ENCODE assay signal across 11 cellular contexts in genomic region chr6:158773581-158774449, GRCh38. TPM values are rescaled to one million over a fixed set of nuclear protein-coding genes. Genes with fewer than 3 reads are reported as not detected.
A peak's percentile ranks its signal among the peaks of the same experiment; 100 is the strongest.
DNase-seq lines count a peak whose midpoint lies in the region; ATAC-seq, FAIRE-seq and TF ChIP-seq lines count a peak whose summit lies in the region.
"Had no signal": no experiment of that assay in that cellular context is flagged by ENCODE, and none has a peak within 500 bp of the region (broad histone marks: within the 10 kb centered on the region; RNA-seq: fewer than 3 reads in every experiment).

No MANE protein-coding gene starts in this region.

- H3K9ac ChIP-seq in HepG2 (ENCODE audit: insufficient read depth, low read depth, low read length), result no peak overlapping the region

- H3K4me3 ChIP-seq in HepG2 (replicated peaks in 1 of 3; ENCODE audit: insufficient read depth in 1 of 3, low read depth in 2 of 3, low read length in 3 of 3), result no peak overlapping the region
- no peak overlapping the region for H3K4me3 ChIP-seq in right lobe of liver
- no peak overlapping the region for H3K4me3 ChIP-seq in brain microvascular endothelial cell (ENCODE audit: low read depth, low read length)
- no peak overlapping the region for H3K4me3 ChIP-seq in mesodermal cell (ENCODE audit: extremely low read depth, insufficient read depth, low read length, poor library complexity, severe bottlenecking)
- no peak overlapping the region for H3K4me3 ChIP-seq in foreskin fibroblast (ENCODE audit: low read depth in 1 of 2, low read length in 2 of 2)

- in situ Hi-C loops in HepG2 (cut with HindIII; ENCODE audit: extremely low pct_ligation_motif_present, low pct_unique_long_range_greater_than_20kb) (no loop called here), brain microvascular endothelial cell (cut with HindIII; ENCODE audit: low pct_ligation_motif_present, low sequenced_read_pairs) (no loop called here)

- TF ChIP-seq CTCF in HepG2 (CRISPR knock-in tag; IDR thresholded peaks at IDR 0.05) (no peak), right lobe of liver (IDR thresholded peaks at IDR 0.05) (no peak), brain microvascular endothelial cell (IDR thresholded peaks at IDR 0.05; ENCODE audit: low read depth, low read length, missing control alignments) (no peak), foreskin fibroblast (IDR thresholded peaks at IDR 0.05; ENCODE audit: low read depth, low read length) (no peak)

- H3K27me3 ChIP-seq in HepG2 (ENCODE audit: control insufficient read depth in 1 of 2, insufficient read depth in 2 of 2, low read length in 2 of 2), result no peaks in the 10 kb centered on the region
- no peaks in the 10 kb centered on the region for H3K27me3 ChIP-seq in right lobe of liver
- H3K27me3 ChIP-seq in brain microvascular endothelial cell (replicated peaks), result no peaks in the 10 kb centered on the region

- DNase-seq in HepG2 (ENCODE audit: low spot score) (no peak), right lobe of liver (no peak), brain microvascular endothelial cell (peak; percentile 4), foreskin fibroblast (no peak), HEK293T (ENCODE audit: extremely low spot score) (no peak)
- DNase-seq: C1 segment of cervical spinal cord, T-helper 9 cell had no signal

- ATAC-seq in HepG2 (no peak), right lobe of liver (no peak), GM18511 (IDR thresholded peaks at IDR 0.05; ENCODE audit: unreplicated experiment) (no peak), GM19452 (IDR thresholded peaks at IDR 0.05; ENCODE audit: unreplicated experiment) (no peak)

- H3K36me3 ChIP-seq in HepG2 (replicated peaks in 1 of 2; ENCODE audit: control insufficient read depth in 1 of 2, insufficient read depth in 2 of 2, low read length in 2 of 2), result peaks cover 59 to 89% of the 10 kb centered on the region in 2 experiments
- peaks cover 0 to 86% (median 49%) of the 10 kb centered on the region in 4 donors for H3K36me3 ChIP-seq in right lobe of liver
- H3K36me3 ChIP-seq in brain microvascular endothelial cell (replicated peaks), result peaks cover 71% of the 10 kb centered on the region
- peaks cover 99% of the 10 kb centered on the region for H3K36me3 ChIP-seq in mesodermal cell (ENCODE audit: control insufficient read depth, insufficient read depth, low read length)

- 94% methylated on average over 21 of the region's 21 CpGs for WGBS in HepG2 (ENCODE audit: low lambda C conversion rate)
- WGBS in right lobe of liver (ENCODE audit: insufficient coverage, low coverage, low lambda C conversion rate, missing lambda C conversion rate), result 84% methylated on average over 9 of the region's 21 CpGs
- 83 to 84% methylated on average over 15 to 18 of the region's 21 CpGs for WGBS in mesodermal cell (ENCODE audit: insufficient coverage in 2 of 2), 2 experiments

- TF ChIP-seq EP300 in HepG2 (IDR thresholded peaks at IDR 0.05; ENCODE audit: low read depth in 2 of 2, low read length in 2 of 2) (no peak), HepG2 (CRISPR knock-in tag; IDR thresholded peaks at IDR 0.05; ENCODE audit: borderline replicate concordance) (no peak)

- no peaks in the 10 kb centered on the region for H4K20me1 ChIP-seq in HepG2 (ENCODE audit: insufficient read depth, low read length)

- intact Hi-C loops in HepG2 (cut with micrococcal nuclease; ENCODE audit: unreplicated experiment) (no loop called here), right lobe of liver (cut with DNase I) (no loop called here)

- no TSS peak for BruUV-seq in HepG2 (replicated peaks; lab: Mats Ljungman, UMichigan)

- TF ChIP-seq POLR2A in HepG2 (IDR thresholded peaks at IDR 0.05; ENCODE audit: insufficient read depth in 1 of 2, low read depth in 2 of 2, low read length in 2 of 2) (no peak), right lobe of liver (IDR thresholded peaks at IDR 0.05) (no peak)

- FAIRE-seq in HepG2 (lab: Jason Lieb, UNC), result no peak
- FAIRE-seq: urothelium cell line had no signal

- no peaks in the 10 kb centered on the region for H3K4me1 ChIP-seq in HepG2 (ENCODE audit: insufficient read depth, low read length)
- H3K4me1 ChIP-seq in right lobe of liver, result no peaks in the 10 kb centered on the region
- no peaks in the 10 kb centered on the region for H3K4me1 ChIP-seq in mesodermal cell (ENCODE audit: control insufficient read depth, insufficient read depth, low read length, poor library complexity, severe bottlenecking)

- POLR2A ChIA-PET in HepG2 (lab: Yijun Ruan, JAX), result no interaction called here
- POLR2A ChIA-PET in HEK293T (lab: Yijun Ruan, JAX), result no interaction called here

- H2AFZ ChIP-seq in HepG2 (ENCODE audit: low read length), result no peak overlapping the region

- no peaks in the 10 kb centered on the region for H3K9me3 ChIP-seq in HepG2 (ENCODE audit: low read length)
- H3K9me3 ChIP-seq in right lobe of liver, result no peaks in the 10 kb centered on the region
- no peaks in the 10 kb centered on the region for H3K9me3 ChIP-seq in mesodermal cell (ENCODE audit: control insufficient read depth, low read length)

- H3K27ac ChIP-seq in HepG2 (ENCODE audit: extremely low read length, insufficient read depth, low read length), result no peak overlapping the region
- no peak overlapping the region for H3K27ac ChIP-seq in right lobe of liver
- no peak overlapping the region for H3K27ac ChIP-seq in brain microvascular endothelial cell
- H3K27ac ChIP-seq in mesodermal cell (ENCODE audit: low read depth, low read length, severe bottlenecking), result peak overlapping the region; percentile 16

- TF ChIP-seq RAD21 in HepG2 (CRISPR knock-in tag; IDR thresholded peaks at IDR 0.05), result no peak

- H3K4me2 ChIP-seq in HepG2 (ENCODE audit: low read depth, low read length), result no peak overlapping the region

- H3K79me2 ChIP-seq in HepG2 (ENCODE audit: insufficient read depth, low read length), result no peaks in the 10 kb centered on the region

- CTCF ChIA-PET in HepG2 (lab: Yijun Ruan, JAX; ENCODE audit: low intra/inter-chr PET ratio, low total read pairs), result no interaction called here
- CTCF ChIA-PET in HEK293T (lab: Yijun Ruan, JAX), result interaction anchor here (0.6 kb wide), 1 partner anchor 55 kb away, joined by 3 read pairs; no protein-coding TSS in a partner anchor

TF ChIP-seq in HepG2, 621 proteins besides CTCF, POLR2A, EP300 and RAD21:
- no peak for TF ChIP-seq ZNF670 (CRISPR knock-in tag; IDR thresholded peaks at IDR 0.05; ENCODE audit: borderline replicate concordance)
- no peak for TF ChIP-seq SRSF9 (IDR thresholded peaks at IDR 0.05; ENCODE audit: borderline replicate concordance, insufficient read depth, low read depth, low read length, poor library complexity, severe bottlenecking)
- 0 out of 2 replicates have a peak, but pooled peaks have one; percentile 29 for TF ChIP-seq ZNF652 (CRISPR knock-in tag; IDR thresholded peaks at IDR 0.05; ENCODE audit: borderline replicate concordance, low read depth)

TF ChIP-seq in HEK293T, 16 proteins besides CTCF, POLR2A, EP300 and RAD21:
- no peak for TF ChIP-seq LEF1 (IDR thresholded peaks at IDR 0.05; ENCODE audit: borderline replicate concordance)
- TF ChIP-seq FOXM1 (IDR thresholded peaks at IDR 0.05; ENCODE audit: borderline replicate concordance), result no peak
- no peak for TF ChIP-seq ARNT (IDR thresholded peaks at IDR 0.05)
- TF ChIP-seq ELF4 (IDR thresholded peaks at IDR 0.05), result no peak
- no peak for TF ChIP-seq ZNF384 (IDR thresholded peaks at IDR 0.05)
- TF ChIP-seq BHLHE40 (IDR thresholded peaks at IDR 0.05; ENCODE audit: borderline replicate concordance), result no peak
- no peak for TF ChIP-seq FOXK2 (IDR thresholded peaks at IDR 0.05)

RNA-seq across cellular contexts. Expression of gene EZR, which starts 45.4 kb away (rescaled TPM):
- 60.3 and 75.7 TPM in 2 replicates for total RNA-seq in HepG2 (2016; rRNA removed; fragmentation: Illumina TruSeq; extraction: Trizol)
- total RNA-seq in HepG2 (2016; cell fraction: cytosol; rRNA removed; fragmentation: Illumina TruSeq; extraction: Trizol; ENCODE audit: low read depth), result 8.6 and 10.8 TPM in 2 replicates
- 63.6 and 68.8 TPM in 2 replicates for total RNA-seq in HepG2 (2016; cell fraction: insoluble cytoplasmic fraction; rRNA removed; fragmentation: Illumina TruSeq; extraction: Trizol)
- total RNA-seq in HepG2 (2016; cell fraction: membrane; rRNA removed; fragmentation: Illumina TruSeq; extraction: Trizol), result 21.2 and 23.3 TPM in 2 replicates
- 35.3 and 38.9 TPM in 2 replicates for total RNA-seq in HepG2 (2016; cell fraction: nucleus; rRNA removed; fragmentation: Illumina TruSeq; extraction: Trizol)
- 34.7 and 36.8 TPM in 2 replicates for polyA plus RNA-seq in HepG2 (2011; rRNA removed)
- polyA plus RNA-seq in HepG2 (2011; cell fraction: cytosol; rRNA removed), result 34.1 and 34.2 TPM in 2 replicates
- polyA plus RNA-seq in HepG2 (2011; cell fraction: nucleus; rRNA removed), result 25.0 and 25.8 TPM in 2 replicates
- 18.5 and 28.6 TPM in 2 replicates for polyA plus RNA-seq in HepG2 (2012)
- 5.0 and 5.1 TPM in 2 replicates for polyA plus RNA-seq in HepG2 (2016; cell fraction: cytosol; fragmentation: Illumina TruSeq; extraction: Trizol; ENCODE audit: low read depth)
- polyA plus RNA-seq in HepG2 (2016; cell fraction: insoluble cytoplasmic fraction; fragmentation: Illumina TruSeq; extraction: Trizol; ENCODE audit: low read depth), result 79.1 and 90.3 TPM in 2 replicates
- 12.2 TPM in 2 replicates for polyA plus RNA-seq in HepG2 (2016; cell fraction: membrane; fragmentation: Illumina TruSeq; extraction: Trizol; ENCODE audit: low read depth)
- 60.9 and 63.5 TPM in 2 replicates for polyA plus RNA-seq in HepG2 (2016; cell fraction: nucleus; fragmentation: Illumina TruSeq; extraction: Trizol; ENCODE audit: insufficient read depth, low read depth)
- polyA minus RNA-seq in HepG2 (2011; rRNA and poly(A)+ RNA removed; ENCODE audit: low replicate concordance), result 45.1 and 93.9 TPM in 2 replicates
- polyA minus RNA-seq in HepG2 (2011; cell fraction: cytosol; rRNA and poly(A)+ RNA removed), result 28.8 and 29.4 TPM in 2 replicates
- 17.6 and 19.8 TPM in 2 replicates for polyA minus RNA-seq in HepG2 (2011; cell fraction: nucleus; rRNA and poly(A)+ RNA removed)
- 100 to 1,000 TPM in 1 of 6 experiments, 10 to 100 TPM in 5; 26.4 to 161 (median 35.9) TPM for total RNA-seq in right lobe of liver
- 95.8 TPM for polyA plus RNA-seq in mesodermal cell (2013, experiment 1 of 2)
- 98.4 TPM for polyA plus RNA-seq in mesodermal cell (2013, experiment 2 of 2)
